ENCODE assay signal across 8 cellular contexts in the genomic region with DNA sequence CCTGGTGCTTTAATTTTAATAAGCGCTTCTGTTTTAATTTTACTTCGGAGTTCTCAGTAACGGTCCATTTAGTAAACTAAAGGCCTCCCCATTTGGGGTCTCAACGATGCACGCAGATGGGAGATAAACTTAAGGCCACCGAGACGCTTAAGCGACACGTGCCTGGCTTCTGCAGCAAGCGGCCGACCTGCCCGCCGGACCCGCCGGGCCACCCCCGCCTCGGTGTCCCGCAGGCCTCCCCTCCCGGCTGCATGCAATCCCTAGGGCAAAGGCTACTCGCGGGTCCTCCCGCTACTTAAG. TPM values are rescaled to one million over a fixed set of nuclear protein-coding genes. Genes with fewer than 3 reads are reported as not detected.
A peak's percentile ranks its signal among the peaks of the same experiment; 100 is the strongest.
DNase-seq lines count a peak whose midpoint lies in the region; ATAC-seq and TF ChIP-seq lines count a peak whose summit lies in the region.

No MANE protein-coding gene starts in this region.

- intact Hi-C loops in breast epithelium (cut with DNase I; ENCODE audit: low total_unique reads) = no loop called here

- DNase-seq in breast epithelium (ENCODE audit: low spot score in 2 of 2) = no peak
- DNase-seq in NCI-H146 (lab: John Stamatoyannopoulos, UW) = no peak
- no peak for DNase-seq in NCI-H446 (lab: John Stamatoyannopoulos, UW)
- no peak for DNase-seq in G401 (ENCODE audit: low spot score)
- DNase-seq in GDM1 (lab: John Stamatoyannopoulos, UW) = no peak

- in situ Hi-C loops in G401 (cut with HindIII; ENCODE audit: low sequenced_read_pairs) = no loop called here

- no peak for TF ChIP-seq CTCF in breast epithelium (IDR thresholded peaks at IDR 0.05)

- H3K9me3 ChIP-seq in breast epithelium = no peaks in the 10 kb centered on the region
- H3K9me3 ChIP-seq in muscle layer of colon (ENCODE audit: low read length) = no peaks in the 10 kb centered on the region

- H3K27ac ChIP-seq in breast epithelium (peak overlapping the region; percentile 55 to 89), muscle layer of colon (ENCODE audit: low read depth, low read length) (peak overlapping the region; percentile 73)

- no peak for TF ChIP-seq POLR2A in breast epithelium (IDR thresholded peaks at IDR 0.05)

- H3K4me3 ChIP-seq in breast epithelium = peak overlapping the region; percentile 73 to 96 (median 83)
- peak overlapping the region; percentile 63 to 65 for H3K4me3 ChIP-seq in muscle layer of colon (ENCODE audit: low read depth in 1 of 2, low read length in 2 of 2)

- no peaks in the 10 kb centered on the region for H3K4me1 ChIP-seq in breast epithelium
- peaks cover 8% of the 10 kb centered on the region for H3K4me1 ChIP-seq in muscle layer of colon (ENCODE audit: insufficient read depth, low read length)

- H3K27me3 ChIP-seq in breast epithelium = no peaks in the 10 kb centered on the region
- no peaks in the 10 kb centered on the region for H3K27me3 ChIP-seq in muscle layer of colon (ENCODE audit: control insufficient read depth in 1 of 2, insufficient read depth in 2 of 2, low read length in 2 of 2)

- H3K36me3 ChIP-seq in breast epithelium (no peaks in the 10 kb centered on the region), muscle layer of colon (ENCODE audit: insufficient read depth, low read length) (no peaks in the 10 kb centered on the region)

- no peak overlapping the region for H3K9ac ChIP-seq in muscle layer of colon (ENCODE audit: low read length)

- peak; percentile 7 for ATAC-seq in GM19035 (IDR thresholded peaks at IDR 0.05; ENCODE audit: unreplicated experiment)
- ATAC-seq in HG03432 (IDR thresholded peaks at IDR 0.05; ENCODE audit: unreplicated experiment) = peak; percentile 6

RNA-seq across cellular contexts. Expression of a gene that starts 0.6 kb away (rescaled TPM):
- total RNA-seq in breast epithelium = 10 to 100 TPM; 19.9 to 22.1 (median 21.0) TPM
- total RNA-seq in G401 (2014; rRNA removed; shearing (Covaris generic)) = 122 and 128 TPM in 2 replicates

RNA-seq across cellular contexts. Expression of a gene that starts 18.6 kb away (rescaled TPM):
- total RNA-seq in breast epithelium = 1 to 10 TPM in 2 of 3 donors, under 1 TPM in 1; 0.64 to 4.3 (median 3.4) TPM
- 1.4 TPM in 1 of 2 replicates, not detected in the other for total RNA-seq in G401 (2014; rRNA removed; shearing (Covaris generic))

RNA-seq across cellular contexts. Expression of a gene that starts 60.0 kb away (rescaled TPM):
- 10 to 100 TPM; 37.4 to 54.9 (median 42.6) TPM for total RNA-seq in breast epithelium
- total RNA-seq in G401 (2014; rRNA removed; shearing (Covaris generic)) = 46.9 and 59.6 TPM in 2 replicates
